Comparison of ENCODE assay signal across 19 cellular contexts in the genomic region with DNA sequence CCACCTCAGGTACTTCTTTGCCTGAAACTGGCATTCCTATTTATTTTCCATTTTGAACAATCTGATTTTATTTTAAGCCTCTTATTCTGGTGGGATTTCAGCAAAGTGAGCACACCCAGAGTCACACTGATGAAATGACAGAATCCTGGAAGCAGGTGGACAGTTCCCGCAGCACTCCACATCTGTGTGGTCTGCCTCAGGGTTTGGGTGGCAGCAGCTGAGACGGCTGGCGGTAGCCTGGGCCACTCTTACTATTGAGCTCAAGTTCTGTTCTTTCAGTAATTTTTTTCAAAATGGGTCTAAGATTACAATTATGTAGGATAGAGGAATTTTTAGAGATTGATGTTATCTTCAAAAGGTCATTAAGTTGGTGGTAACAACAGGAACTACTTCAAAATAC.
"Had no signal": no experiment of that assay in that cellular context is flagged by ENCODE, and none has a peak within 500 bp of the region (broad histone marks: within the 10 kb centered on the region; RNA-seq: fewer than 3 reads in every experiment).

No MANE protein-coding gene starts in this region.

- H3K27me3 ChIP-seq: ascending aorta, esophagus squamous epithelium, heart right ventricle, left lung, tibial nerve had no signal

- DNase-seq: activated CD8-positive, alpha-beta memory T cell treated with anti-CD3 and anti-CD28 coated beads, Interleukin-2, amount 50 U/mL, for 4 hours; activated naive CD4-positive, alpha-beta T cell; cerebellar nuclear complex; effector CD4-positive, alpha-beta T cell; esophagus squamous epithelium; heart right ventricle; left lung; mammary epithelial cell; occipital lobe; retina; stimulated activated CD4-positive, alpha-beta T cell treated with anti-CD3 and anti-CD28 coated beads, Interleukin-12 subunit alpha, Interleukin-12 subunit beta, amount 100 ng/mL, for 4 hours; stimulated activated CD4-positive, alpha-beta T cell treated with anti-CD3 and anti-CD28 coated beads, Interleukin-1b, Interleukin-23, amount 100 ng/mL, for 48 hours; stimulated activated CD8-positive, alpha-beta memory T cell treated with anti-CD3 and anti-CD28 coated beads, Interleukin-4, amount 100 ng/mL, for 48 hours; stimulated activated naive CD8-positive, alpha-beta T cell treated with anti-CD3 and anti-CD28 coated beads, Interleukin-15, Interleukin-2, amounts not matched to agents 100 U/mL and 50 U/mL, for 24 hours; substantia nigra; SW 1271 had no signal

- H3K9me3 Mint-ChIP-seq: activated T-helper 1 cell treated with anti-CD3 and anti-CD28 coated beads, Interleukin-12 subunit alpha, Interleukin-12 subunit beta, Interleukin-2, Interleukin-4 antibody, amounts not matched to agents 30 ng/mL and 10 ng/mL and 1 ng/mL, durations not matched to agents 14 hours and 24 hours and 36 hours had no signal

- H3K4me3 Mint-ChIP-seq: activated T-helper 1 cell treated with anti-CD3 and anti-CD28 coated beads, Interleukin-12 subunit alpha, Interleukin-12 subunit beta, Interleukin-2, Interleukin-4 antibody, amounts not matched to agents 30 ng/mL and 10 ng/mL and 1 ng/mL, durations not matched to agents 14 hours and 24 hours and 36 hours had no signal

- H3K27ac ChIP-seq: ascending aorta, esophagus squamous epithelium, heart right ventricle, left lung, tibial nerve had no signal

- H3K4me3 ChIP-seq: ascending aorta, esophagus squamous epithelium, heart right ventricle, left lung, tibial nerve had no signal

- H3K4me1 ChIP-seq: ascending aorta, esophagus squamous epithelium, left lung, tibial nerve had no signal

- ATAC-seq: heart right ventricle; left lung; stimulated activated naive CD8-positive, alpha-beta T cell treated with anti-CD3 and anti-CD28 coated beads, Interleukin-15, Interleukin-2, amounts not matched to agents 100 U/mL and 50 U/mL, for 24 hours had no signal

- H3K9me3 ChIP-seq: ascending aorta, esophagus squamous epithelium, heart right ventricle, left lung, tibial nerve had no signal
